ENCODE assay signal across 1 cellular context in the genomic region with DNA sequence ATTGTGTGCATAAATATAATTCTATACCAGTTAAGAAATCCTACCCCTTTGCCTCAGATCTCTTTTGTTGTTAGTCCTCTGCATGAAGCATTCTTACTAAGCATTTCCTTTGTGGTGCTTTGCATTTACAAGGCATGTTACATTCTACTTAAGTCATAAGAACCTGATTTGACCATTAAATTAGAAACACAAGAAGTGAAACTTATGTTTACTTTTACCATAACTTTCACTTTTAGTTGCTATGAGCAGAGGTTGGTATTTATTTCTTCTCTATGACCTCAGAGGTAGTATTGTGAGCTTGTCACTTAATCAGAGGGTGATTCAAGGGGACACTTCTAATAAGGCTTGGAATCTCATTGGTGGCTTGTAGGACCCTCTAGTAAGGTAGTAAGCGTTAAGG.
A peak's percentile ranks its signal among the peaks of the same experiment; 100 is the strongest.
TF ChIP-seq lines count a peak whose summit lies in the region.

No MANE protein-coding gene starts in this region.

TF ChIP-seq in GM12878, 131 proteins besides CTCF, POLR2A, EP300 and RAD21 (continued from another document):
- TF ChIP-seq, protein P1, sequence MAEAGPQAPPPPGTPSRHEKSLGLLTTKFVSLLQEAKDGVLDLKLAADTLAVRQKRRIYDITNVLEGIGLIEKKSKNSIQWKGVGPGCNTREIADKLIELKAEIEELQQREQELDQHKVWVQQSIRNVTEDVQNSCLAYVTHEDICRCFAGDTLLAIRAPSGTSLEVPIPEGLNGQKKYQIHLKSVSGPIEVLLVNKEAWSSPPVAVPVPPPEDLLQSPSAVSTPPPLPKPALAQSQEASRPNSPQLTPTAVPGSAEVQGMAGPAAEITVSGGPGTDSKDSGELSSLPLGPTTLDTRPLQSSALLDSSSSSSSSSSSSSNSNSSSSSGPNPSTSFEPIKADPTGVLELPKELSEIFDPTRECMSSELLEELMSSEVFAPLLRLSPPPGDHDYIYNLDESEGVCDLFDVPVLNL (IDR thresholded peaks at IDR 0.05; ENCODE audit: low read depth, low read length): no peak
- TF ChIP-seq, protein P2, sequence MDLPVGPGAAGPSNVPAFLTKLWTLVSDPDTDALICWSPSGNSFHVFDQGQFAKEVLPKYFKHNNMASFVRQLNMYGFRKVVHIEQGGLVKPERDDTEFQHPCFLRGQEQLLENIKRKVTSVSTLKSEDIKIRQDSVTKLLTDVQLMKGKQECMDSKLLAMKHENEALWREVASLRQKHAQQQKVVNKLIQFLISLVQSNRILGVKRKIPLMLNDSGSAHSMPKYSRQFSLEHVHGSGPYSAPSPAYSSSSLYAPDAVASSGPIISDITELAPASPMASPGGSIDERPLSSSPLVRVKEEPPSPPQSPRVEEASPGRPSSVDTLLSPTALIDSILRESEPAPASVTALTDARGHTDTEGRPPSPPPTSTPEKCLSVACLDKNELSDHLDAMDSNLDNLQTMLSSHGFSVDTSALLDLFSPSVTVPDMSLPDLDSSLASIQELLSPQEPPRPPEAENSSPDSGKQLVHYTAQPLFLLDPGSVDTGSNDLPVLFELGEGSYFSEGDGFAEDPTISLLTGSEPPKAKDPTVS (IDR thresholded peaks at IDR 0.05; ENCODE audit: low read depth, low read length): no peak
- TF ChIP-seq, protein P3, sequence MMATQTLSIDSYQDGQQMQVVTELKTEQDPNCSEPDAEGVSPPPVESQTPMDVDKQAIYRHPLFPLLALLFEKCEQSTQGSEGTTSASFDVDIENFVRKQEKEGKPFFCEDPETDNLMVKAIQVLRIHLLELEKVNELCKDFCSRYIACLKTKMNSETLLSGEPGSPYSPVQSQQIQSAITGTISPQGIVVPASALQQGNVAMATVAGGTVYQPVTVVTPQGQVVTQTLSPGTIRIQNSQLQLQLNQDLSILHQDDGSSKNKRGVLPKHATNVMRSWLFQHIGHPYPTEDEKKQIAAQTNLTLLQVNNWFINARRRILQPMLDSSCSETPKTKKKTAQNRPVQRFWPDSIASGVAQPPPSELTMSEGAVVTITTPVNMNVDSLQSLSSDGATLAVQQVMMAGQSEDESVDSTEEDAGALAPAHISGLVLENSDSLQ (IDR thresholded peaks at IDR 0.05): peak; percentile 57
- TF ChIP-seq IRF4 (IDR thresholded peaks at IDR 0.05; ENCODE audit: low read depth, low read length): 0 out of 2 replicates have a peak, but pooled peaks have one; percentile 28
- peak; percentile 60 for TF ChIP-seq CREM (IDR thresholded peaks at IDR 0.05; ENCODE audit: low read depth)
- peak; percentile 85 for TF ChIP-seq CREB1 (IDR thresholded peaks at IDR 0.05; ENCODE audit: low read depth)
- TF ChIP-seq BRCA1 (IDR thresholded peaks at IDR 0.05; ENCODE audit: low read depth, low read length): no peak
- TF ChIP-seq RAD51 (IDR thresholded peaks at IDR 0.05): 0 out of 2 replicates have a peak, but pooled peaks have one; percentile 39
- peak; percentile 89 for TF ChIP-seq MTA2 (IDR thresholded peaks at IDR 0.05; ENCODE audit: low read depth)
- peak; percentile 67 for TF ChIP-seq MEF2B (IDR thresholded peaks at IDR 0.05; ENCODE audit: partially characterized antibody, poor library complexity, severe bottlenecking)
- TF ChIP-seq, protein P4, sequence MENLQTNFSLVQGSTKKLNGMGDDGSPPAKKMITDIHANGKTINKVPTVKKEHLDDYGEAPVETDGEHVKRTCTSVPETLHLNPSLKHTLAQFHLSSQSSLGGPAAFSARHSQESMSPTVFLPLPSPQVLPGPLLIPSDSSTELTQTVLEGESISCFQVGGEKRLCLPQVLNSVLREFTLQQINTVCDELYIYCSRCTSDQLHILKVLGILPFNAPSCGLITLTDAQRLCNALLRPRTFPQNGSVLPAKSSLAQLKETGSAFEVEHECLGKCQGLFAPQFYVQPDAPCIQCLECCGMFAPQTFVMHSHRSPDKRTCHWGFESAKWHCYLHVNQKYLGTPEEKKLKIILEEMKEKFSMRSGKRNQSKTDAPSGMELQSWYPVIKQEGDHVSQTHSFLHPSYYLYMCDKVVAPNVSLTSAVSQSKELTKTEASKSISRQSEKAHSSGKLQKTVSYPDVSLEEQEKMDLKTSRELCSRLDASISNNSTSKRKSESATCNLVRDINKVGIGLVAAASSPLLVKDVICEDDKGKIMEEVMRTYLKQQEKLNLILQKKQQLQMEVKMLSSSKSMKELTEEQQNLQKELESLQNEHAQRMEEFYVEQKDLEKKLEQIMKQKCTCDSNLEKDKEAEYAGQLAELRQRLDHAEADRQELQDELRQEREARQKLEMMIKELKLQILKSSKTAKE (IDR thresholded peaks at IDR 0.05; ENCODE audit: low read depth, poor library complexity, severe bottlenecking): peak; percentile 60
- TF ChIP-seq, protein P5, sequence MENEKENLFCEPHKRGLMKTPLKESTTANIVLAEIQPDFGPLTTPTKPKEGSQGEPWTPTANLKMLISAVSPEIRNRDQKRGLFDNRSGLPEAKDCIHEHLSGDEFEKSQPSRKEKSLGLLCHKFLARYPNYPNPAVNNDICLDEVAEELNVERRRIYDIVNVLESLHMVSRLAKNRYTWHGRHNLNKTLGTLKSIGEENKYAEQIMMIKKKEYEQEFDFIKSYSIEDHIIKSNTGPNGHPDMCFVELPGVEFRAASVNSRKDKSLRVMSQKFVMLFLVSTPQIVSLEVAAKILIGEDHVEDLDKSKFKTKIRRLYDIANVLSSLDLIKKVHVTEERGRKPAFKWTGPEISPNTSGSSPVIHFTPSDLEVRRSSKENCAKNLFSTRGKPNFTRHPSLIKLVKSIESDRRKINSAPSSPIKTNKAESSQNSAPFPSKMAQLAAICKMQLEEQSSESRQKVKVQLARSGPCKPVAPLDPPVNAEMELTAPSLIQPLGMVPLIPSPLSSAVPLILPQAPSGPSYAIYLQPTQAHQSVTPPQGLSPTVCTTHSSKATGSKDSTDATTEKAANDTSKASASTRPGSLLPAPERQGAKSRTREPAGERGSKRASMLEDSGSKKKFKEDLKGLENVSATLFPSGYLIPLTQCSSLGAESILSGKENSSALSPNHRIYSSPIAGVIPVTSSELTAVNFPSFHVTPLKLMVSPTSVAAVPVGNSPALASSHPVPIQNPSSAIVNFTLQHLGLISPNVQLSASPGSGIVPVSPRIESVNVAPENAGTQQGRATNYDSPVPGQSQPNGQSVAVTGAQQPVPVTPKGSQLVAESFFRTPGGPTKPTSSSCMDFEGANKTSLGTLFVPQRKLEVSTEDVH (IDR thresholded peaks at IDR 0.05; ENCODE audit: low read depth, partially characterized antibody): no peak
- TF ChIP-seq ATF7 (IDR thresholded peaks at IDR 0.05; ENCODE audit: low read depth): peak; percentile 95
- TF ChIP-seq POU2F2 (IDR thresholded peaks at IDR 0.05; ENCODE audit: borderline replicate concordance, low read depth, low read length): peak; percentile 64; the same call in 1 of the 3 replicates
- TF ChIP-seq BHLHE40 (IDR thresholded peaks at IDR 0.05; ENCODE audit: borderline replicate concordance in 1 of 2, low read depth in 2 of 2, low read length in 1 of 2): peak; percentile 14 to 34; a peak in 1 of 4 replicates
- TF ChIP-seq WRNIP1 (IDR thresholded peaks at IDR 0.05; ENCODE audit: borderline replicate concordance, low read depth, low read length): no peak
- TF ChIP-seq ETV6 (conservative IDR thresholded peaks at IDR 0.05 in 1 of 2, IDR thresholded peaks at IDR 0.05 in 1 of 2; ENCODE audit: borderline replicate concordance in 1 of 2, low read depth in 1 of 2): peak in 1 of 2 experiments; percentile 46; a peak in 1 of 4 replicates
- peak; percentile 80; the same call in 1 of the 2 replicates for TF ChIP-seq NFIC (IDR thresholded peaks at IDR 0.05; ENCODE audit: low read depth, low read length)
- TF ChIP-seq, protein P6, sequence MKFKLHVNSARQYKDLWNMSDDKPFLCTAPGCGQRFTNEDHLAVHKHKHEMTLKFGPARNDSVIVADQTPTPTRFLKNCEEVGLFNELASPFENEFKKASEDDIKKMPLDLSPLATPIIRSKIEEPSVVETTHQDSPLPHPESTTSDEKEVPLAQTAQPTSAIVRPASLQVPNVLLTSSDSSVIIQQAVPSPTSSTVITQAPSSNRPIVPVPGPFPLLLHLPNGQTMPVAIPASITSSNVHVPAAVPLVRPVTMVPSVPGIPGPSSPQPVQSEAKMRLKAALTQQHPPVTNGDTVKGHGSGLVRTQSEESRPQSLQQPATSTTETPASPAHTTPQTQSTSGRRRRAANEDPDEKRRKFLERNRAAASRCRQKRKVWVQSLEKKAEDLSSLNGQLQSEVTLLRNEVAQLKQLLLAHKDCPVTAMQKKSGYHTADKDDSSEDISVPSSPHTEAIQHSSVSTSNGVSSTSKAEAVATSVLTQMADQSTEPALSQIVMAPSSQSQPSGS (IDR thresholded peaks at IDR 0.05; ENCODE audit: low read length): peak; percentile 83
- TF ChIP-seq RB1 (IDR thresholded peaks at IDR 0.05; ENCODE audit: borderline replicate concordance): 0 out of 2 replicates have a peak, but pooled peaks have one; percentile 27
- peak; percentile 55; the same call in 1 of the 2 replicates for TF ChIP-seq FOXM1 (IDR thresholded peaks at IDR 0.05; ENCODE audit: low read depth, low read length)
- TF ChIP-seq TBL1XR1 (IDR thresholded peaks at IDR 0.05; ENCODE audit: low read depth, low read length): peak; percentile 83
- TF ChIP-seq TCF7 (IDR thresholded peaks at IDR 0.05; ENCODE audit: borderline replicate concordance): 0 out of 2 replicates have a peak, but pooled peaks have one; percentile 36
- no peak for TF ChIP-seq NFXL1 (IDR thresholded peaks at IDR 0.05; ENCODE audit: borderline replicate concordance)
- TF ChIP-seq SRF (IDR thresholded peaks at IDR 0.05; ENCODE audit: low read depth in 2 of 2, low read length in 2 of 2): no peak
